Comparison of ENCODE assay signal across 16 cellular contexts in the genomic region with DNA sequence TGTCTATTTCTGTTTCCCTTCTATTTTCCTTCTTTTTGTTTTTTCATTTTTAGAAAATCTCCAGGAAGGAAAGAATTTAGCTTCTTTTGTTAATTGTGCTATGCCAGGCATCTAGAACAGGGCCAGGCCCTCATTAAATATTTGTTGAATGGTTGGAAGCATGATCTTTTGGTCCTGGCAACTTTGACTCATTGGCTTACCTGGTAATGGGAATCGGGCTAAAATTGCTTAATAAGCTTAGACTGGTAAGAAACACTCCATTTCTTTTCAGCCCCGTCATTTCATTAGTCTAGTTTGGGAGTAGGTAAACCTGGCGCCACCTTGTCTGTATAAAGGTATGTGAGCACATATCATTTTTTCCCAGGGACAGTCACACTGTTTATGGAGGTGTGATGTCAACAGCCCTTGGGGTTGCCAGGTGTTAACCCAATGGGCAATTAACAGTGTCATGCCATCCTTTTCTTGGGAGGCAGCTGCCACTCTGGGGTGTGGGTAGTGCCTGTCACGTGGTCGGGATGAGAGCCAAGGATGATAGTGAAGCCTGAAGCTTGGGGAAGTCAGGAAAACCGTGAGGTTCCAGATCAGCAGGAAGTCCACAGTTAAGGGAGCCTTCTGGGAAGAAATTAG. TPM values are rescaled to one million over a fixed set of nuclear protein-coding genes. Genes with fewer than 3 reads are reported as not detected.
"Had no signal": no experiment of that assay in that cellular context is flagged by ENCODE, and none has a peak within 500 bp of the region (broad histone marks: within the 10 kb centered on the region; RNA-seq: fewer than 3 reads in every experiment).

No MANE protein-coding gene starts in this region.

- H3K27ac Mint-ChIP-seq: activated CD4-positive, alpha-beta T cell treated with anti-CD3 and anti-CD28 coated beads, Interleukin-2, amount 10 ng/mL, durations not matched to agents 24 days and 14 days; activated CD8-positive, alpha-beta T cell treated with anti-CD3 and anti-CD28 coated beads, Interleukin-2, amount 10 ng/mL, durations not matched to agents 7 days and 5 days; activated naive CD8-positive, alpha-beta T cell treated with anti-CD3 and anti-CD28 coated beads, Interleukin-2, amount 50 U/mL, for 24 hours; stimulated activated effector memory CD8-positive, alpha-beta T cell treated with anti-CD3 and anti-CD28 coated beads, Interleukin-12 subunit alpha, Interleukin-12 subunit beta, amount 100 ng/mL, for 72 hours had no signal

- DNase-seq: activated CD4-positive, alpha-beta T cell treated with anti-CD3 and anti-CD28 coated beads, Interleukin-2, amount 10 ng/mL, durations not matched to agents 24 days and 14 days; activated CD4-positive, CD25-positive, alpha-beta regulatory T cell; activated CD8-positive, alpha-beta memory T cell treated with anti-CD3 and anti-CD28 coated beads, Interleukin-2, amount 50 U/mL, for 48 hours; activated CD8-positive, alpha-beta T cell treated with anti-CD3 and anti-CD28 coated beads, Interleukin-2, amount 10 ng/mL, durations not matched to agents 7 days and 5 days; activated naive CD4-positive, alpha-beta T cell; activated naive CD8-positive, alpha-beta T cell treated with anti-CD3 and anti-CD28 coated beads, Interleukin-2, amount 50 U/mL, for 24 hours; pancreas; T-helper 2 cell; thyroid gland; uterus had no signal

- ATAC-seq: activated CD8-positive, alpha-beta T cell treated with anti-CD3 and anti-CD28 coated beads, Interleukin-2, amount 10 ng/mL, durations not matched to agents 7 days and 5 days; activated naive CD8-positive, alpha-beta T cell treated with anti-CD3 and anti-CD28 coated beads, Interleukin-2, amount 50 U/mL, for 24 hours; pancreas; stimulated activated effector memory CD8-positive, alpha-beta T cell treated with anti-CD3 and anti-CD28 coated beads, Interleukin-12 subunit alpha, Interleukin-12 subunit beta, amount 100 ng/mL, for 72 hours had no signal

- H3K9me3 Mint-ChIP-seq: activated CD4-positive, alpha-beta T cell treated with anti-CD3 and anti-CD28 coated beads, Interleukin-2, amount 10 ng/mL, durations not matched to agents 24 days and 14 days; activated naive CD8-positive, alpha-beta T cell treated with anti-CD3 and anti-CD28 coated beads, Interleukin-2, amount 50 U/mL, for 24 hours; neural progenitor cell; stimulated activated effector memory CD8-positive, alpha-beta T cell treated with anti-CD3 and anti-CD28 coated beads, Interleukin-12 subunit alpha, Interleukin-12 subunit beta, amount 100 ng/mL, for 72 hours had no signal

- H3K36me3 Mint-ChIP-seq: neural progenitor cell; stimulated activated effector memory CD8-positive, alpha-beta T cell treated with anti-CD3 and anti-CD28 coated beads, Interleukin-12 subunit alpha, Interleukin-12 subunit beta, amount 100 ng/mL, for 72 hours had no signal

- H3K4me3 Mint-ChIP-seq: activated CD4-positive, alpha-beta T cell treated with anti-CD3 and anti-CD28 coated beads, Interleukin-2, amount 10 ng/mL, durations not matched to agents 24 days and 14 days; activated CD8-positive, alpha-beta T cell treated with anti-CD3 and anti-CD28 coated beads, Interleukin-2, amount 10 ng/mL, durations not matched to agents 7 days and 5 days; activated naive CD8-positive, alpha-beta T cell treated with anti-CD3 and anti-CD28 coated beads, Interleukin-2, amount 50 U/mL, for 24 hours; neural progenitor cell; stimulated activated effector memory CD8-positive, alpha-beta T cell treated with anti-CD3 and anti-CD28 coated beads, Interleukin-12 subunit alpha, Interleukin-12 subunit beta, amount 100 ng/mL, for 72 hours had no signal

- H3K27ac ChIP-seq: ascending aorta, esophagus muscularis mucosa, neural progenitor cell, pancreas, thyroid gland, uterus had no signal

- H3K4me3 ChIP-seq: ascending aorta, esophagus muscularis mucosa, neural progenitor cell, pancreas, thyroid gland, uterus had no signal

- H3K4me1 Mint-ChIP-seq: activated CD4-positive, alpha-beta T cell treated with anti-CD3 and anti-CD28 coated beads, Interleukin-2, amount 10 ng/mL, durations not matched to agents 24 days and 14 days; activated naive CD8-positive, alpha-beta T cell treated with anti-CD3 and anti-CD28 coated beads, Interleukin-2, amount 50 U/mL, for 24 hours; stimulated activated effector memory CD8-positive, alpha-beta T cell treated with anti-CD3 and anti-CD28 coated beads, Interleukin-12 subunit alpha, Interleukin-12 subunit beta, amount 100 ng/mL, for 72 hours had no signal

RNA-seq across cellular contexts. Expression of a gene that starts 28.6 kb away (rescaled TPM):
- total RNA-seq: activated CD4-positive, alpha-beta T cell treated with anti-CD3 and anti-CD28 coated beads, Interleukin-2, amount 10 ng/mL, durations not matched to agents 24 days and 14 days; ascending aorta; chondrocyte; dermis microvascular lymphatic vessel endothelial cell; pancreas; thyroid gland; uterus had no signal
